ENCODE assay signal across 8 cellular contexts in genomic region chr4:143514432-143514831, GRCh38. TPM values are rescaled to one million over a fixed set of nuclear protein-coding genes. Genes with fewer than 3 reads are reported as not detected.
A peak's percentile ranks its signal among the peaks of the same experiment; 100 is the strongest.
DNase-seq lines count a peak whose midpoint lies in the region; ATAC-seq and TF ChIP-seq lines count a peak whose summit lies in the region.

No MANE protein-coding gene starts in this region.

- H3K27me3 Mint-ChIP-seq in IgD-negative memory B cell = peaks cover 2% of the 10 kb centered on the region
- H3K27me3 Mint-ChIP-seq in T-helper 17 cell = peaks cover 6% of the 10 kb centered on the region

- H3K9me3 Mint-ChIP-seq in IgD-negative memory B cell = no peaks in the 10 kb centered on the region

- H3K4me3 Mint-ChIP-seq in IgD-negative memory B cell = peak overlapping the region; percentile 94 to 100 (median 97)
- H3K4me3 Mint-ChIP-seq in T-helper 17 cell = peak overlapping the region; percentile 97

- H3K9me3 ChIP-seq in T-helper 17 cell (ENCODE audit: control insufficient read depth, low read length, poor library complexity, severe bottlenecking) = no peaks in the 10 kb centered on the region

- H3K4me3 ChIP-seq in choroid plexus epithelial cell (ENCODE audit: low read depth, low read length) = peak overlapping the region; percentile 92

- peaks cover under 1% of the 10 kb centered on the region for H3K36me3 Mint-ChIP-seq in IgD-negative memory B cell
- H3K36me3 Mint-ChIP-seq in T-helper 17 cell (ENCODE audit: low read depth) = peaks cover 6% of the 10 kb centered on the region

- ATAC-seq in T-helper 17 cell (no peak), HG02759 (IDR thresholded peaks at IDR 0.05; ENCODE audit: unreplicated experiment) (no peak), HG03520 (IDR thresholded peaks at IDR 0.05; ENCODE audit: unreplicated experiment) (no peak)

- peak overlapping the region; percentile 98 to 100 (median 99) for H3K27ac Mint-ChIP-seq in IgD-negative memory B cell
- peak overlapping the region; percentile 98 for H3K27ac Mint-ChIP-seq in T-helper 17 cell

- no peaks in the 10 kb centered on the region for H3K27me3 ChIP-seq in layer of hippocampus (ENCODE audit: control insufficient read depth, insufficient read depth, low read length)

- no peak for TF ChIP-seq CTCF in choroid plexus epithelial cell (conservative IDR thresholded peaks at IDR 0.05; ENCODE audit: low read depth, low read length)

- H3K4me1 Mint-ChIP-seq in IgD-negative memory B cell (peaks cover 29 to 45% (median 33%) of the 10 kb centered on the region in 3 donors), T-helper 17 cell (peaks cover 32% of the 10 kb centered on the region)

- H3K27ac ChIP-seq in layer of hippocampus (ENCODE audit: low read depth, low read length) = peak overlapping the region; percentile 97

- DNase-seq in ELF-1 (ENCODE audit: low read depth, low spot score) (peak; percentile 69), T-helper 17 cell (no peak), choroid plexus epithelial cell (ENCODE audit: low read depth) (peak; percentile 61)
- DNase-seq in stimulated activated CD4-positive, alpha-beta T cell treated with anti-CD3 and anti-CD28 coated beads, Interleukin-15, amount 100 ng/mL, for 24 hours = peak; percentile 33

RNA-seq across cellular contexts. Expression of gene SMARCA5, which starts 0.9 kb away (rescaled TPM):
- 29.7 TPM for polyA plus RNA-seq in IgD-negative memory B cell
- total RNA-seq in T-helper 17 cell = 10 to 100 TPM; 64.1 to 66.3 TPM

Comparison
In these comparisons a context has a peak if more than half of its experiments do, and no peak if none do; other contexts are left out.
1. DNase-seq: peak in ELF-1 (single experiment), choroid plexus epithelial cell (single experiment) and stimulated activated CD4-positive, alpha-beta T cell treated with anti-CD3 and anti-CD28 coated beads, Interleukin-15, amount 100 ng/mL, for 24 hours (single experiment); none in T-helper 17 cell (0 of 3).